In genomic region chr19:45523642-45524256, GRCh38 we compare ENCODE assay signal across 1 cellular context.
TF ChIP-seq lines count a peak whose summit lies in the region.

No MANE protein-coding gene starts in this region.

TF ChIP-seq in HepG2, 621 proteins besides CTCF, POLR2A, EP300 and RAD21 (continues in another document):
- TF ChIP-seq ERF (CRISPR knock-in tag; IDR thresholded peaks at IDR 0.05) (peak; percentile 53; the same call in 1 of the 2 replicates), CBFB (CRISPR knock-in tag; IDR thresholded peaks at IDR 0.05) (no peak), KLF9 (CRISPR knock-in tag; IDR thresholded peaks at IDR 0.05; ENCODE audit: low read depth) (no peak), KDM2A (CRISPR knock-in tag; IDR thresholded peaks at IDR 0.05; ENCODE audit: borderline replicate concordance, low read depth) (peak; percentile 45; the same call in 1 of the 2 replicates), PHB2 (IDR thresholded peaks at IDR 0.05; ENCODE audit: partially characterized antibody) (no peak), PITX1 (CRISPR knock-in tag; IDR thresholded peaks at IDR 0.05) (no peak), SMAD9 (CRISPR knock-in tag; IDR thresholded peaks at IDR 0.05) (no peak), ZNF263 (CRISPR knock-in tag; IDR thresholded peaks at IDR 0.05) (no peak), SNAPC2 (CRISPR knock-in tag; IDR thresholded peaks at IDR 0.05) (no peak), MTF1 (CRISPR knock-in tag; IDR thresholded peaks at IDR 0.05) (0 out of 2 replicates have a peak, but pooled peaks have one; percentile 24), E2F1 (CRISPR knock-in tag; IDR thresholded peaks at IDR 0.05) (no peak), ZNF124 (CRISPR knock-in tag; IDR thresholded peaks at IDR 0.05) (0 out of 2 replicates have a peak, but pooled peaks have one; percentile 39), ZNF598 (CRISPR knock-in tag; IDR thresholded peaks at IDR 0.05; ENCODE audit: borderline replicate concordance) (no peak), MLXIP (CRISPR knock-in tag; IDR thresholded peaks at IDR 0.05; ENCODE audit: borderline replicate concordance) (no peak), ZNF143 (CRISPR knock-in tag; IDR thresholded peaks at IDR 0.05) (peak; percentile 91), ATF5 (CRISPR knock-in tag; IDR thresholded peaks at IDR 0.05; ENCODE audit: low read depth) (no peak), MAZ (IDR thresholded peaks at IDR 0.05; ENCODE audit: borderline replicate concordance, low read depth, low read length) (no peak), MAZ (CRISPR knock-in tag; IDR thresholded peaks at IDR 0.05; ENCODE audit: low read depth) (no peak), TSC22D2 (CRISPR knock-in tag; IDR thresholded peaks at IDR 0.05; ENCODE audit: borderline replicate concordance) (0 out of 2 replicates have a peak, but pooled peaks have one; percentile 68), TBP (CRISPR knock-in tag; IDR thresholded peaks at IDR 0.05) (no peak), ZNF350 (CRISPR knock-in tag; IDR thresholded peaks at IDR 0.05; ENCODE audit: borderline replicate concordance, low read depth) (peak; percentile 44; the same call in 1 of the 2 replicates), ZNF121 (CRISPR knock-in tag; IDR thresholded peaks at IDR 0.05) (no peak), KAT8 (CRISPR knock-in tag; IDR thresholded peaks at IDR 0.05) (no peak), RNF2 (conservative IDR thresholded peaks at IDR 0.05; ENCODE audit: low read depth) (no peak), ELF1 (CRISPR knock-in tag; IDR thresholded peaks at IDR 0.05) (0 out of 2 replicates have a peak, but pooled peaks have one; percentile 23), NFYC (CRISPR knock-in tag; IDR thresholded peaks at IDR 0.05) (0 out of 2 replicates have a peak, but pooled peaks have one; percentile 30), ZNF660 (CRISPR knock-in tag; IDR thresholded peaks at IDR 0.05; ENCODE audit: borderline replicate concordance, low read depth) (no peak), ZNF10 (CRISPR knock-in tag; IDR thresholded peaks at IDR 0.05; ENCODE audit: borderline replicate concordance, low read depth) (no peak), ZSCAN12 (CRISPR knock-in tag; IDR thresholded peaks at IDR 0.05) (no peak), NPAS2 (CRISPR knock-in tag; IDR thresholded peaks at IDR 0.05; ENCODE audit: borderline replicate concordance) (no peak), SATB2 (CRISPR knock-in tag; IDR thresholded peaks at IDR 0.05) (no peak), MTA1 (CRISPR knock-in tag; IDR thresholded peaks at IDR 0.05; ENCODE audit: borderline replicate concordance) (no peak), STAG1 (CRISPR knock-in tag; IDR thresholded peaks at IDR 0.05) (peak; percentile 79), EED (CRISPR knock-in tag; IDR thresholded peaks at IDR 0.05) (no peak), PHF20 (CRISPR knock-in tag; IDR thresholded peaks at IDR 0.05) (no peak), ZNF615 (CRISPR knock-in tag; IDR thresholded peaks at IDR 0.05; ENCODE audit: borderline replicate concordance) (no peak), KDM6A (CRISPR knock-in tag; IDR thresholded peaks at IDR 0.05; ENCODE audit: low read depth) (no peak), EEA1 (CRISPR knock-in tag; IDR thresholded peaks at IDR 0.05; ENCODE audit: borderline replicate concordance) (no peak), ZNF460 (CRISPR knock-in tag; IDR thresholded peaks at IDR 0.05; ENCODE audit: borderline replicate concordance) (no peak), ZNF850 (CRISPR knock-in tag; conservative IDR thresholded peaks at IDR 0.05) (no peak), HBP1 (CRISPR knock-in tag; IDR thresholded peaks at IDR 0.05; ENCODE audit: low read depth) (no peak), NR2C2 (CRISPR knock-in tag; IDR thresholded peaks at IDR 0.05; ENCODE audit: borderline replicate concordance) (0 out of 2 replicates have a peak, but pooled peaks have one; percentile 26), SUZ12 (IDR thresholded peaks at IDR 0.05; ENCODE audit: low read depth, low read length) (peak; percentile 78)
- TF ChIP-seq, protein P1, sequence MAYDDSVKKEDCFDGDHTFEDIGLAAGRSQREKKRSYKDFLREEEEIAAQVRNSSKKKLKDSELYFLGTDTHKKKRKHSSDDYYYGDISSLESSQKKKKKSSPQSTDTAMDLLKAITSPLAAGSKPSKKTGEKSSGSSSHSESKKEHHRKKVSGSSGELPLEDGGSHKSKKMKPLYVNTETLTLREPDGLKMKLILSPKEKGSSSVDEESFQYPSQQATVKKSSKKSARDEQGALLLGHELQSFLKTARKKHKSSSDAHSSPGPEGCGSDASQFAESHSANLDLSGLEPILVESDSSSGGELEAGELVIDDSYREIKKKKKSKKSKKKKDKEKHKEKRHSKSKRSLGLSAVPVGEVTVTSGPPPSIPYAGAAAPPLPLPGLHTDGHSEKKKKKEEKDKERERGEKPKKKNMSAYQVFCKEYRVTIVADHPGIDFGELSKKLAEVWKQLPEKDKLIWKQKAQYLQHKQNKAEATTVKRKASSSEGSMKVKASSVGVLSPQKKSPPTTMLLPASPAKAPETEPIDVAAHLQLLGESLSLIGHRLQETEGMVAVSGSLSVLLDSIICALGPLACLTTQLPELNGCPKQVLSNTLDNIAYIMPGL (CRISPR knock-in tag; IDR thresholded peaks at IDR 0.05; ENCODE audit: borderline replicate concordance in 1 of 2, low read depth in 1 of 2) = peak in 1 of 2 experiments; percentile 45; a peak in 1 of 4 replicates
- TF ChIP-seq, protein P2, sequence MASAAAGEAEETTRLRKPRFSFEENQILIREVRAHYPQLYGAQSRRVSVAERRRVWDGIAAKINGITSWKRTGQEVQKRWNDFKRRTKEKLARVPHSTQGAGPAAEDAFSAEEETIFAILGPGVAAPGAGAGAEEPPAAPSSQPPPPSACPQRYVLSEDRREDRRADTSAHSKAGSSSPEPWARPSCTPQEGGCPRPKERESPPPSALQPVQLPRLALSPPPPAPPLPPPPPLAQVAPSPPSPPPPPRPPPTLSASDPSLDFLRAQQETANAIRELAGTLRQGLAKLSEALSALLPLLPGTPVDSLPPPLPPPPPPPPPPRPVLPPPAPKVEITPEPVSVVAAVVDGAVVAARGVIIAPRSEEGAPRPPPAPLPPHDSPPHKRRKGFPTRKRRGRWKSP (CRISPR knock-in tag; IDR thresholded peaks at IDR 0.05) = no peak
- TF ChIP-seq, protein P3, sequence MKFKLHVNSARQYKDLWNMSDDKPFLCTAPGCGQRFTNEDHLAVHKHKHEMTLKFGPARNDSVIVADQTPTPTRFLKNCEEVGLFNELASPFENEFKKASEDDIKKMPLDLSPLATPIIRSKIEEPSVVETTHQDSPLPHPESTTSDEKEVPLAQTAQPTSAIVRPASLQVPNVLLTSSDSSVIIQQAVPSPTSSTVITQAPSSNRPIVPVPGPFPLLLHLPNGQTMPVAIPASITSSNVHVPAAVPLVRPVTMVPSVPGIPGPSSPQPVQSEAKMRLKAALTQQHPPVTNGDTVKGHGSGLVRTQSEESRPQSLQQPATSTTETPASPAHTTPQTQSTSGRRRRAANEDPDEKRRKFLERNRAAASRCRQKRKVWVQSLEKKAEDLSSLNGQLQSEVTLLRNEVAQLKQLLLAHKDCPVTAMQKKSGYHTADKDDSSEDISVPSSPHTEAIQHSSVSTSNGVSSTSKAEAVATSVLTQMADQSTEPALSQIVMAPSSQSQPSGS (CRISPR knock-in tag; IDR thresholded peaks at IDR 0.05) = 0 out of 2 replicates have a peak, but pooled peaks have one; percentile 42
- TF ChIP-seq, protein P4, sequence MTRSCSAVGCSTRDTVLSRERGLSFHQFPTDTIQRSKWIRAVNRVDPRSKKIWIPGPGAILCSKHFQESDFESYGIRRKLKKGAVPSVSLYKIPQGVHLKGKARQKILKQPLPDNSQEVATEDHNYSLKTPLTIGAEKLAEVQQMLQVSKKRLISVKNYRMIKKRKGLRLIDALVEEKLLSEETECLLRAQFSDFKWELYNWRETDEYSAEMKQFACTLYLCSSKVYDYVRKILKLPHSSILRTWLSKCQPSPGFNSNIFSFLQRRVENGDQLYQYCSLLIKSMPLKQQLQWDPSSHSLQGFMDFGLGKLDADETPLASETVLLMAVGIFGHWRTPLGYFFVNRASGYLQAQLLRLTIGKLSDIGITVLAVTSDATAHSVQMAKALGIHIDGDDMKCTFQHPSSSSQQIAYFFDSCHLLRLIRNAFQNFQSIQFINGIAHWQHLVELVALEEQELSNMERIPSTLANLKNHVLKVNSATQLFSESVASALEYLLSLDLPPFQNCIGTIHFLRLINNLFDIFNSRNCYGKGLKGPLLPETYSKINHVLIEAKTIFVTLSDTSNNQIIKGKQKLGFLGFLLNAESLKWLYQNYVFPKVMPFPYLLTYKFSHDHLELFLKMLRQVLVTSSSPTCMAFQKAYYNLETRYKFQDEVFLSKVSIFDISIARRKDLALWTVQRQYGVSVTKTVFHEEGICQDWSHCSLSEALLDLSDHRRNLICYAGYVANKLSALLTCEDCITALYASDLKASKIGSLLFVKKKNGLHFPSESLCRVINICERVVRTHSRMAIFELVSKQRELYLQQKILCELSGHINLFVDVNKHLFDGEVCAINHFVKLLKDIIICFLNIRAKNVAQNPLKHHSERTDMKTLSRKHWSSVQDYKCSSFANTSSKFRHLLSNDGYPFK (CRISPR knock-in tag; IDR thresholded peaks at IDR 0.05; ENCODE audit: borderline replicate concordance) = no peak
- TF ChIP-seq, protein P5, sequence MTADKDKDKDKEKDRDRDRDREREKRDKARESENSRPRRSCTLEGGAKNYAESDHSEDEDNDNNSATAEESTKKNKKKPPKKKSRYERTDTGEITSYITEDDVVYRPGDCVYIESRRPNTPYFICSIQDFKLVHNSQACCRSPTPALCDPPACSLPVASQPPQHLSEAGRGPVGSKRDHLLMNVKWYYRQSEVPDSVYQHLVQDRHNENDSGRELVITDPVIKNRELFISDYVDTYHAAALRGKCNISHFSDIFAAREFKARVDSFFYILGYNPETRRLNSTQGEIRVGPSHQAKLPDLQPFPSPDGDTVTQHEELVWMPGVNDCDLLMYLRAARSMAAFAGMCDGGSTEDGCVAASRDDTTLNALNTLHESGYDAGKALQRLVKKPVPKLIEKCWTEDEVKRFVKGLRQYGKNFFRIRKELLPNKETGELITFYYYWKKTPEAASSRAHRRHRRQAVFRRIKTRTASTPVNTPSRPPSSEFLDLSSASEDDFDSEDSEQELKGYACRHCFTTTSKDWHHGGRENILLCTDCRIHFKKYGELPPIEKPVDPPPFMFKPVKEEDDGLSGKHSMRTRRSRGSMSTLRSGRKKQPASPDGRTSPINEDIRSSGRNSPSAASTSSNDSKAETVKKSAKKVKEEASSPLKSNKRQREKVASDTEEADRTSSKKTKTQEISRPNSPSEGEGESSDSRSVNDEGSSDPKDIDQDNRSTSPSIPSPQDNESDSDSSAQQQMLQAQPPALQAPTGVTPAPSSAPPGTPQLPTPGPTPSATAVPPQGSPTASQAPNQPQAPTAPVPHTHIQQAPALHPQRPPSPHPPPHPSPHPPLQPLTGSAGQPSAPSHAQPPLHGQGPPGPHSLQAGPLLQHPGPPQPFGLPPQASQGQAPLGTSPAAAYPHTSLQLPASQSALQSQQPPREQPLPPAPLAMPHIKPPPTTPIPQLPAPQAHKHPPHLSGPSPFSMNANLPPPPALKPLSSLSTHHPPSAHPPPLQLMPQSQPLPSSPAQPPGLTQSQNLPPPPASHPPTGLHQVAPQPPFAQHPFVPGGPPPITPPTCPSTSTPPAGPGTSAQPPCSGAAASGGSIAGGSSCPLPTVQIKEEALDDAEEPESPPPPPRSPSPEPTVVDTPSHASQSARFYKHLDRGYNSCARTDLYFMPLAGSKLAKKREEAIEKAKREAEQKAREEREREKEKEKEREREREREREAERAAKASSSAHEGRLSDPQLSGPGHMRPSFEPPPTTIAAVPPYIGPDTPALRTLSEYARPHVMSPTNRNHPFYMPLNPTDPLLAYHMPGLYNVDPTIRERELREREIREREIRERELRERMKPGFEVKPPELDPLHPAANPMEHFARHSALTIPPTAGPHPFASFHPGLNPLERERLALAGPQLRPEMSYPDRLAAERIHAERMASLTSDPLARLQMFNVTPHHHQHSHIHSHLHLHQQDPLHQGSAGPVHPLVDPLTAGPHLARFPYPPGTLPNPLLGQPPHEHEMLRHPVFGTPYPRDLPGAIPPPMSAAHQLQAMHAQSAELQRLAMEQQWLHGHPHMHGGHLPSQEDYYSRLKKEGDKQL (CRISPR knock-in tag; IDR thresholded peaks at IDR 0.05; ENCODE audit: low read depth) = no peak
